In genomic region chr13:107753286-107753685, GRCh38 we compare ENCODE assay signal across 30 cellular contexts.
"Had no signal": no experiment of that assay in that cellular context is flagged by ENCODE, and none has a peak within 500 bp of the region (broad histone marks: within the 10 kb centered on the region; RNA-seq: fewer than 3 reads in every experiment).

No MANE protein-coding gene starts in this region.

- DNase-seq: activated CD4-positive, alpha-beta memory T cell treated with anti-CD3 and anti-CD28 coated beads for 36 hours; activated CD4-positive, alpha-beta T cell treated with anti-CD3 and anti-CD28 coated beads, Interleukin-2, amount 10 ng/mL, durations not matched to agents 24 days and 14 days; activated CD4-positive, CD25-positive, alpha-beta regulatory T cell treated with anti-CD3 and anti-CD28 coated beads, Interleukin-2, amount 50 U/mL, for 72 hours; activated CD8-positive, alpha-beta memory T cell treated with anti-CD3 and anti-CD28 coated beads, Interleukin-2, amount 50 U/mL, for 48 hours; activated gamma-delta T cell; activated naive CD4-positive, alpha-beta T cell treated with anti-CD3 and anti-CD28 coated beads, Interleukin-2, amount 10 ng/mL, durations not matched to agents 7 days and 5 days; activated T-cell treated with anti-CD3 and anti-CD28 coated beads, Interleukin-2, amount 50 U/mL, for 24 hours; dermis blood vessel endothelial cell; effector CD4-positive, alpha-beta T cell; esophagus squamous epithelium; head of caudate nucleus; hippocampal formation; kidney; left colon; midbrain; naive thymus-derived CD4-positive, alpha-beta T cell; ovary; stimulated activated CD4-positive, alpha-beta T cell treated with anti-CD3 and anti-CD28 coated beads, Interleukin-1b, Interleukin-23, amount 100 ng/mL, for 48 hours; stimulated activated naive B cell treated with anti-CD40 and anti-IgM and Interleukin-4, amounts not matched to agents 10 μg/mL and 1 μg/mL and 100 μg/mL, for 72 hours; stomach; T-helper 2 cell; thyroid gland; upper lobe of right lung had no signal

- H3K27ac Mint-ChIP-seq: activated CD4-positive, alpha-beta memory T cell treated with anti-CD3 and anti-CD28 coated beads for 36 hours; activated CD4-positive, alpha-beta T cell treated with anti-CD3 and anti-CD28 coated beads, Interleukin-2, amount 10 ng/mL, durations not matched to agents 24 days and 14 days; activated naive CD4-positive, alpha-beta T cell treated with anti-CD3 and anti-CD28 coated beads, Interleukin-2, amount 10 ng/mL, durations not matched to agents 7 days and 5 days; activated T-cell treated with anti-CD3 and anti-CD28 coated beads, Interleukin-2, amount 50 U/mL, for 24 hours; naive thymus-derived CD4-positive, alpha-beta T cell; stimulated activated naive B cell treated with anti-CD40 and anti-IgM and Interleukin-4, amounts not matched to agents 10 μg/mL and 1 μg/mL and 100 μg/mL, for 72 hours had no signal

- H3K36me3 Mint-ChIP-seq: activated CD4-positive, alpha-beta memory T cell treated with anti-CD3 and anti-CD28 coated beads for 36 hours; activated naive CD4-positive, alpha-beta T cell treated with anti-CD3 and anti-CD28 coated beads, Interleukin-2, amount 10 ng/mL, durations not matched to agents 7 days and 5 days; naive thymus-derived CD4-positive, alpha-beta T cell; stimulated activated naive B cell treated with anti-CD40 and anti-IgM and Interleukin-4, amounts not matched to agents 10 μg/mL and 1 μg/mL and 100 μg/mL, for 72 hours had no signal

- H3K27me3 Mint-ChIP-seq: activated CD4-positive, alpha-beta memory T cell treated with anti-CD3 and anti-CD28 coated beads for 36 hours; activated CD4-positive, alpha-beta T cell treated with anti-CD3 and anti-CD28 coated beads, Interleukin-2, amount 10 ng/mL, durations not matched to agents 24 days and 14 days; activated naive CD4-positive, alpha-beta T cell treated with anti-CD3 and anti-CD28 coated beads, Interleukin-2, amount 10 ng/mL, durations not matched to agents 7 days and 5 days; activated T-cell treated with anti-CD3 and anti-CD28 coated beads, Interleukin-2, amount 50 U/mL, for 24 hours; central memory CD8-positive, alpha-beta T cell; naive thymus-derived CD4-positive, alpha-beta T cell; stimulated activated naive B cell treated with anti-CD40 and anti-IgM and Interleukin-4, amounts not matched to agents 10 μg/mL and 1 μg/mL and 100 μg/mL, for 72 hours had no signal

- H3K9me3 ChIP-seq: breast epithelium, esophagus squamous epithelium, ovary, prostate gland, right atrium auricular region, stomach, thyroid gland, upper lobe of right lung had no signal

- H3K4me1 Mint-ChIP-seq: activated CD4-positive, alpha-beta T cell treated with anti-CD3 and anti-CD28 coated beads, Interleukin-2, amount 10 ng/mL, durations not matched to agents 24 days and 14 days; activated naive CD4-positive, alpha-beta T cell treated with anti-CD3 and anti-CD28 coated beads, Interleukin-2, amount 10 ng/mL, durations not matched to agents 7 days and 5 days; central memory CD8-positive, alpha-beta T cell; naive thymus-derived CD4-positive, alpha-beta T cell; stimulated activated naive B cell treated with anti-CD40 and anti-IgM and Interleukin-4, amounts not matched to agents 10 μg/mL and 1 μg/mL and 100 μg/mL, for 72 hours had no signal

- H3K4me2 ChIP-seq: smooth muscle cell had no signal

- FAIRE-seq: colon, kidney had no signal

- H3K27ac ChIP-seq: breast epithelium, epithelial cell of prostate, esophagus squamous epithelium, ovary, prostate gland, right atrium auricular region, stomach, thyroid gland, upper lobe of right lung had no signal

- H3K4me1 ChIP-seq: breast epithelium, esophagus squamous epithelium, prostate gland, right atrium auricular region, stomach, thyroid gland, upper lobe of right lung had no signal

- H3K27me3 ChIP-seq: breast epithelium, esophagus squamous epithelium, ovary, right atrium auricular region, stomach, thyroid gland, upper lobe of right lung had no signal

- H3K9me3 Mint-ChIP-seq: activated CD4-positive, alpha-beta T cell treated with anti-CD3 and anti-CD28 coated beads, Interleukin-2, amount 10 ng/mL, durations not matched to agents 24 days and 14 days; activated naive CD4-positive, alpha-beta T cell treated with anti-CD3 and anti-CD28 coated beads, Interleukin-2, amount 10 ng/mL, durations not matched to agents 7 days and 5 days; activated T-cell treated with anti-CD3 and anti-CD28 coated beads, Interleukin-2, amount 50 U/mL, for 24 hours had no signal

- H3K4me3 Mint-ChIP-seq: activated CD4-positive, alpha-beta memory T cell treated with anti-CD3 and anti-CD28 coated beads for 36 hours; activated CD4-positive, alpha-beta T cell treated with anti-CD3 and anti-CD28 coated beads, Interleukin-2, amount 10 ng/mL, durations not matched to agents 24 days and 14 days; activated naive CD4-positive, alpha-beta T cell treated with anti-CD3 and anti-CD28 coated beads, Interleukin-2, amount 10 ng/mL, durations not matched to agents 7 days and 5 days; activated T-cell treated with anti-CD3 and anti-CD28 coated beads, Interleukin-2, amount 50 U/mL, for 24 hours; central memory CD8-positive, alpha-beta T cell; naive thymus-derived CD4-positive, alpha-beta T cell; stimulated activated naive B cell treated with anti-CD40 and anti-IgM and Interleukin-4, amounts not matched to agents 10 μg/mL and 1 μg/mL and 100 μg/mL, for 72 hours had no signal

- ATAC-seq: left colon; naive thymus-derived CD4-positive, alpha-beta T cell; stimulated activated naive B cell treated with anti-CD40 and anti-IgM and Interleukin-4, amounts not matched to agents 10 μg/mL and 1 μg/mL and 100 μg/mL, for 72 hours; upper lobe of right lung had no signal
